Comparison of ENCODE assay signal across 16 cellular contexts in the genomic region with DNA sequence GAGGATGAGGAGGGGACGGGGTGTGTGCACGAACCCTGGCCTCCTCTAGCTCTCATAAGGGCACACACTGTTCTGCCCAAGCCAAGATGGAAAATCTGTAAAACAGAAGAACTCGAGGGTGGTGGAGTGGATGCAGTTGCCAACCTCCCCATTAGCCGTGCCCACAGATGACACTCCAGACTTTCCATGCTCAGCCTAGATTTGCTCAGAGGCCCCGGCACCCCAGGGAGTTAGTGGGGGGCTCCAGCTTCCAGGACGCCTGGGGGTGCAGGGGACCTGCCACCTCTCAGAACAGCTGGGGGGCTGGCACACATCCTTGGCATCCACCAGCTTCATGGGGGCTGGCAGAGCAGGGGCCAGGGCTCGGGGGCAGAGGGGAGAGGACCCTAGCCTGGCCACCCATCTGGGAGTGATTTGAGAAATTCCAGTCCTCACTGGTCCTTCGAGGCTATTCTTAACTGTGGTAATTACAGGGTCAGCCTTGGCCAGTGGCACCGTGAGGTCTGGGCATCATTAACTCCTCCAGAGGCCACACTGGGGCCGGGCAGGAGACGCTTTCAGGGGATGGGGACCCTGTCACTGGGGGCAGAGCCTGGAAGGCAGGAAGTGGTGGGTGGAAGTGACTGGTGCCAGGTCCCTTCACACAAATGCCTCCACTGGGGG. TPM values are rescaled to one million over a fixed set of nuclear protein-coding genes. Genes with fewer than 3 reads are reported as not detected.
DNase-seq lines count a peak whose midpoint lies in the region; ATAC-seq, FAIRE-seq and TF ChIP-seq lines count a peak whose summit lies in the region.
"Had no signal": no experiment of that assay in that cellular context is flagged by ENCODE, and none has a peak within 500 bp of the region (broad histone marks: within the 10 kb centered on the region; RNA-seq: fewer than 3 reads in every experiment).

No MANE protein-coding gene starts in this region.

- H2AFZ ChIP-seq in HCT116 (ENCODE audit: low read depth, low read length, poor library complexity, severe bottlenecking): no peak overlapping the region
- no peak overlapping the region for H2AFZ ChIP-seq in K562 (ENCODE audit: low read depth, low read length)

- H3K27ac ChIP-seq in HCT116 (ENCODE audit: low read depth, low read length) (no peak overlapping the region), K562 (ENCODE audit: extremely low read depth, low read depth, low read length) (no peak overlapping the region), left lung (peak overlapping the region; percentile 10 to 44), suprapubic skin (peak overlapping the region; percentile 59)
- H3K27ac ChIP-seq: brain microvascular endothelial cell had no signal

- H3K4me3 ChIP-seq in HCT116 (replicated peaks in 1 of 2; ENCODE audit: low read depth in 1 of 2, low read length in 2 of 2): no peak overlapping the region
- H3K4me3 ChIP-seq in K562: no peak overlapping the region
- H3K4me3 ChIP-seq in left lung: no peak overlapping the region
- no peak overlapping the region for H3K4me3 ChIP-seq in suprapubic skin
- H3K4me3 ChIP-seq: HAP-1 had no signal

- H4K20me1 ChIP-seq in HCT116 (ENCODE audit: insufficient read depth) (no peaks in the 10 kb centered on the region), K562 (replicated peaks; ENCODE audit: control insufficient read depth, insufficient read depth, low read length) (no peaks in the 10 kb centered on the region)

- no TSS peak for BruUV-seq in HCT116 (replicated peaks; lab: Mats Ljungman, UMichigan)
- no TSS peak for BruUV-seq in K562 (replicated peaks; lab: Mats Ljungman, UMichigan)

- ATAC-seq in HCT116: 0 out of 2 replicates have a peak, but pooled peaks have one; percentile 6
- ATAC-seq in K562: no peak
- ATAC-seq in left lung: no peak
- ATAC-seq: stimulated activated naive B cell treated with anti-CD40 and anti-IgM and Interleukin-4, amounts not matched to agents 10 μg/mL and 1 μg/mL and 100 μg/mL, for 72 hours had no signal

- H3K79me2 ChIP-seq in HCT116 (ENCODE audit: insufficient read depth, low read length) (no peaks in the 10 kb centered on the region), K562 (ENCODE audit: control insufficient read depth, insufficient read depth, low read length) (no peaks in the 10 kb centered on the region)

- no peak for FAIRE-seq in K562 (lab: Jason Lieb, UNC)
- FAIRE-seq: endothelial cell of umbilical vein, G401.6, GM18507 had no signal

- TF ChIP-seq POLR2A in HCT116 (IDR thresholded peaks at IDR 0.05; ENCODE audit: borderline replicate concordance, extremely low read depth, insufficient read depth, insufficient read length) (no peak), K562 (conservative IDR thresholded peaks at IDR 0.05) (no peak), suprapubic skin (IDR thresholded peaks at IDR 0.05) (no peak)

- H3K9me3 ChIP-seq in HCT116 (ENCODE audit: control insufficient read depth in 1 of 2, insufficient read depth in 1 of 2, low read depth in 1 of 2, low read length in 2 of 2) (no peaks in the 10 kb centered on the region), K562 (replicated peaks; ENCODE audit: control insufficient read depth, insufficient read depth, low read depth, low read length) (no peaks in the 10 kb centered on the region), left lung (no peaks in the 10 kb centered on the region), suprapubic skin (no peaks in the 10 kb centered on the region)
- H3K9me3 ChIP-seq: HAP-1 had no signal

- in situ Hi-C loops in K562 (cut with MboI): no loop called here

- H3K9me2 ChIP-seq in HCT116 (ENCODE audit: insufficient read depth): no peaks in the 10 kb centered on the region

- H3K4me2 ChIP-seq in HCT116 (ENCODE audit: low read length) (no peak overlapping the region), K562 (ENCODE audit: insufficient read depth, low read length) (no peak overlapping the region)

- no peak for TF ChIP-seq EP300 in K562 (IDR thresholded peaks at IDR 0.05; ENCODE audit: low read length)
- TF ChIP-seq EP300 in suprapubic skin (IDR thresholded peaks at IDR 0.05): no peak

- H3K9ac ChIP-seq in HCT116 (ENCODE audit: low read length): no peak overlapping the region
- no peak overlapping the region; a peak in 1 of 4 replicates for H3K9ac ChIP-seq in K562 (ENCODE audit: insufficient read depth in 1 of 2, low read depth in 2 of 2, low read length in 2 of 2)

- H3K36me3 ChIP-seq in HCT116 (ENCODE audit: control insufficient read depth in 1 of 2, insufficient read depth in 2 of 2, low read length in 2 of 2): no peaks in the 10 kb centered on the region
- H3K36me3 ChIP-seq in K562 (ENCODE audit: control insufficient read depth, insufficient read depth, low read length): peaks cover 73% of the 10 kb centered on the region; the same call in 1 of the 3 replicates
- H3K36me3 ChIP-seq in left lung: peaks cover 0 to 100% of the 10 kb centered on the region in 2 donors
- peaks cover 58% of the 10 kb centered on the region for H3K36me3 ChIP-seq in suprapubic skin

- TF ChIP-seq CTCF in HCT116 (IDR thresholded peaks at IDR 0.05 in 2 of 3, conservative IDR thresholded peaks at IDR 0.05 in 1 of 3; ENCODE audit: borderline replicate concordance in 1 of 3, insufficient read depth in 1 of 3, low read depth in 2 of 3, low read length in 2 of 3): no peak
- TF ChIP-seq CTCF in K562 (IDR thresholded peaks at IDR 0.05 in 2 of 3, conservative IDR thresholded peaks at IDR 0.05 in 1 of 3; ENCODE audit: insufficient read depth in 2 of 3, low read depth in 1 of 3, low read length in 3 of 3): no peak
- TF ChIP-seq CTCF in left lung (IDR thresholded peaks at IDR 0.05): no peak
- no peak for TF ChIP-seq CTCF in suprapubic skin (IDR thresholded peaks at IDR 0.05)

- TF ChIP-seq RAD21 in HCT116 (IDR thresholded peaks at IDR 0.05; ENCODE audit: low read depth) (no peak), K562 (CRISPR knock-in tag; conservative IDR thresholded peaks at IDR 0.05 in 1 of 2, IDR thresholded peaks at IDR 0.05 in 1 of 2) (no peak)

- H3K9me1 ChIP-seq in K562 (ENCODE audit: control insufficient read depth, insufficient read depth, low read length): peaks cover 3% of the 10 kb centered on the region

- DNase-seq in HCT116 (ENCODE audit: low read depth, low spot score) (no peak), K562 (ENCODE audit: extremely low read depth in 1 of 4, low spot score in 3 of 4) (peak in 1 of 4 experiments; percentile 19), left lung (no peak), suprapubic skin (ENCODE audit: low spot score in 2 of 2) (peak in 1 of 2 donors; percentile 63), amygdala (lab: John Stamatoyannopoulos, UW) (no peak), inferior parietal cortex (ENCODE audit: extremely low spot score) (no peak), Ammon's horn (ENCODE audit: low spot score) (no peak)
- DNase-seq: activated CD4-positive, alpha-beta T cell treated with anti-CD3 and anti-CD28 coated beads, Interleukin-2, amount 50 U/mL, for 1 hour; brain microvascular endothelial cell; stimulated activated CD4-positive, alpha-beta T cell treated with anti-CD3 and anti-CD28 coated beads, Interleukin-4, amount 100 ng/mL, for 24 hours; stimulated activated naive B cell treated with anti-CD40 and anti-IgM and Interleukin-4, amounts not matched to agents 10 μg/mL and 1 μg/mL and 100 μg/mL, for 72 hours; T-helper 2 cell had no signal

- CTCF ChIA-PET in HCT116 (lab: Charles Lee): interaction anchor here (1.7 kb wide), 1 partner anchor 17 kb away, joined by 3 read pairs; no protein-coding TSS in a partner anchor
- CTCF ChIA-PET in K562 (lab: Yijun Ruan, JAX; ENCODE audit: low intra/inter-chr PET ratio): no interaction called here

- intact Hi-C loops in HCT116 (cut with micrococcal nuclease) (no loop called here), K562 (cut with micrococcal nuclease) (no loop called here), left lung (cut with DNase I) (no loop called here)

- H3K4me1 ChIP-seq in HCT116 (ENCODE audit: control insufficient read depth in 1 of 2, insufficient read depth in 2 of 2, low read length in 2 of 2) (peaks cover 0 to 3% of the 10 kb centered on the region in 2 experiments; a peak in 1 of 4 replicates), K562 (replicated peaks in 1 of 2; ENCODE audit: control insufficient read depth in 2 of 2, insufficient read depth in 2 of 2, low read length in 2 of 2) (peaks cover 0 to 31% of the 10 kb centered on the region in 2 experiments; a peak in 2 of 5 replicates), left lung (peaks cover 0 to 8% of the 10 kb centered on the region in 2 donors), suprapubic skin (peaks cover 67% of the 10 kb centered on the region)
- H3K4me1 ChIP-seq: HAP-1 had no signal

- POLR2A ChIA-PET in HCT116 (lab: Charles Lee): no interaction called here
- POLR2A ChIA-PET in K562 (lab: Yijun Ruan, JAX): interaction anchor here (0.8 kb wide), 1 partner anchor 20 kb away, joined by 3 read pairs; no protein-coding TSS in a partner anchor

- RAD21 ChIA-PET in HCT116 (lab: Charles Lee; ENCODE audit: low non-redundant PET in 1 of 2, low total read pairs in 2 of 2, uncharacterized antibody in 2 of 2, unreplicated experiment in 2 of 2): no interaction called here

- 89% methylated on average over 9 of the region's 11 CpGs for WGBS in K562 (ENCODE audit: insufficient coverage, low coverage, missing lambda C conversion rate)
- WGBS in suprapubic skin: 63% methylated on average over 3 of the region's 11 CpGs

- H3K27me3 ChIP-seq in HCT116 (ENCODE audit: insufficient read depth, low read length) (no peaks in the 10 kb centered on the region), K562 (ENCODE audit: control insufficient read depth in 2 of 2, insufficient read depth in 2 of 2, low read length in 2 of 2) (no peaks in the 10 kb centered on the region), left lung (no peaks in the 10 kb centered on the region), suprapubic skin (no peaks in the 10 kb centered on the region)
- H3K27me3 ChIP-seq: brain microvascular endothelial cell had no signal

RNA-seq across cellular contexts. Expression of gene VASN, which starts 14.3 kb away (rescaled TPM):
- total RNA-seq in HCT116 (2021; ENCODE audit: unreplicated experiment): 6.3 TPM
- 6.7 and 7.4 TPM in 2 replicates for polyA plus RNA-seq in HCT116 (2012)
- total RNA-seq in K562 (2011; cell fraction: chromatin; rRNA removed; ENCODE audit: low replicate concordance): 1.2 and 9.8 TPM in 2 replicates
- total RNA-seq in K562 (2011; cell fraction: nucleolus; rRNA removed): 10.1 and 15.2 TPM in 2 replicates
- total RNA-seq in K562 (2011; cell fraction: nucleoplasm; rRNA removed): 3.7 and 5.7 TPM in 2 replicates
- 1.7 and 2.2 TPM in 2 replicates for total RNA-seq in K562 (2014; rRNA removed)
- total RNA-seq in K562 (2014; rRNA removed; fragmentation: Illumina TruSeq; extraction: Trizol): 0.06 and 0.07 TPM in 2 replicates
- total RNA-seq in K562 (2015; rRNA removed; fragmentation: Illumina TruSeq; extraction: Trizol): 0.51 and 1.1 TPM in 2 replicates
- total RNA-seq in K562 (2021): 2.4 and 2.5 TPM in 2 replicates
- polyA plus RNA-seq in K562 (2011; rRNA removed): 0.31 and 1.2 TPM in 2 replicates
- polyA plus RNA-seq in K562 (2011; cell fraction: cytosol; rRNA removed): 0.78 and 3.2 TPM in 2 replicates
- polyA plus RNA-seq in K562 (2011; cell fraction: nucleus; rRNA removed): 1.2 and 2.6 TPM in 2 replicates
- 2.9 and 6.1 TPM in 2 replicates for polyA plus RNA-seq in K562 (2012)
- 0.16 and 0.42 TPM in 2 replicates for polyA plus RNA-seq in K562 (2014; fragmentation: Illumina TruSeq; extraction: Trizol)
- polyA plus RNA-seq in K562 (2014; fragmentation: Nextera tagmentation; extraction: Ambion mirVana): under 1 TPM in 1 of 2 experiments, not detected in 1; 0.01 TPM
- 0.78 and 0.90 TPM in 2 replicates for polyA plus RNA-seq in K562 (2014; rRNA removed)
- 0.56 and 0.63 TPM in 2 replicates for polyA minus RNA-seq in K562 (2011; rRNA and poly(A)+ RNA removed)
- polyA minus RNA-seq in K562 (2011; cell fraction: cytosol; rRNA and poly(A)+ RNA removed): 1.1 and 2.8 TPM in 2 replicates
- polyA minus RNA-seq in K562 (2011; cell fraction: nucleus; rRNA and poly(A)+ RNA removed): 3.4 and 6.3 TPM in 2 replicates
- 10 to 100 TPM; 24.5 to 28.3 TPM for total RNA-seq in left lung
- total RNA-seq in suprapubic skin: 10 to 100 TPM; 10.8 to 23.3 (median 22.3) TPM

RNA-seq across cellular contexts. Expression of gene CORO7, which starts 30.5 kb away (rescaled TPM):
- total RNA-seq in HCT116 (2021; ENCODE audit: unreplicated experiment): 21.3 TPM
- polyA plus RNA-seq in HCT116 (2012): 9.7 and 11.0 TPM in 2 replicates
- 91.2 and 301 TPM in 2 replicates for total RNA-seq in K562 (2011; cell fraction: chromatin; rRNA removed; ENCODE audit: low replicate concordance)
- total RNA-seq in K562 (2011; cell fraction: nucleolus; rRNA removed): 159 and 160 TPM in 2 replicates
- total RNA-seq in K562 (2011; cell fraction: nucleoplasm; rRNA removed): 112 and 116 TPM in 2 replicates
- 30.5 and 37.8 TPM in 2 replicates for total RNA-seq in K562 (2014; rRNA removed)
- 6.9 and 8.5 TPM in 2 replicates for total RNA-seq in K562 (2014; rRNA removed; fragmentation: Illumina TruSeq; extraction: Trizol)
- total RNA-seq in K562 (2015; rRNA removed; fragmentation: Illumina TruSeq; extraction: Trizol): 18.7 and 21.0 TPM in 2 replicates
- total RNA-seq in K562 (2021): 67.0 and 77.2 TPM in 2 replicates
- polyA plus RNA-seq in K562 (2011; rRNA removed): 15.4 and 35.9 TPM in 2 replicates
- polyA plus RNA-seq in K562 (2011; cell fraction: cytosol; rRNA removed): 17.5 and 26.3 TPM in 2 replicates
- 184 and 367 TPM in 2 replicates for polyA plus RNA-seq in K562 (2011; cell fraction: nucleus; rRNA removed)
- 31.1 and 80.3 TPM in 2 replicates for polyA plus RNA-seq in K562 (2012)
- 21.6 and 29.6 TPM in 2 replicates for polyA plus RNA-seq in K562 (2014; fragmentation: Illumina TruSeq; extraction: Trizol)
- polyA plus RNA-seq in K562 (2014; fragmentation: Nextera tagmentation; extraction: Ambion mirVana): under 1 TPM; 0.45 to 0.51 TPM
- 54.1 and 63.1 TPM in 2 replicates for polyA plus RNA-seq in K562 (2014; rRNA removed)
- polyA minus RNA-seq in K562 (2011; rRNA and poly(A)+ RNA removed): 11.1 and 17.7 TPM in 2 replicates
- polyA minus RNA-seq in K562 (2011; cell fraction: cytosol; rRNA and poly(A)+ RNA removed): 33.7 and 44.1 TPM in 2 replicates
- polyA minus RNA-seq in K562 (2011; cell fraction: nucleus; rRNA and poly(A)+ RNA removed): 52.4 and 63.5 TPM in 2 replicates
- 10 to 100 TPM; 36.3 to 81.7 TPM for total RNA-seq in left lung
- 10 to 100 TPM; 18.8 to 29.6 (median 25.7) TPM for total RNA-seq in suprapubic skin

RNA-seq across cellular contexts. Expression of gene PAM16, which starts 34.8 kb away (rescaled TPM):
- 102 TPM for total RNA-seq in HCT116 (2021; ENCODE audit: unreplicated experiment)
- polyA plus RNA-seq in HCT116 (2012): 98.6 and 111 TPM in 2 replicates
- total RNA-seq in K562 (2011; cell fraction: chromatin; rRNA removed; ENCODE audit: low replicate concordance): 70.0 and 135 TPM in 2 replicates
- total RNA-seq in K562 (2011; cell fraction: nucleolus; rRNA removed): 74.5 and 92.1 TPM in 2 replicates
- 76.8 and 107 TPM in 2 replicates for total RNA-seq in K562 (2011; cell fraction: nucleoplasm; rRNA removed)
- total RNA-seq in K562 (2014; rRNA removed): 173 and 213 TPM in 2 replicates
- total RNA-seq in K562 (2014; rRNA removed; fragmentation: Illumina TruSeq; extraction: Trizol): 32.6 and 38.7 TPM in 2 replicates
- 48.4 and 56.1 TPM in 2 replicates for total RNA-seq in K562 (2015; rRNA removed; fragmentation: Illumina TruSeq; extraction: Trizol)
- 123 and 150 TPM in 2 replicates for total RNA-seq in K562 (2021)
- 79.3 and 88.9 TPM in 2 replicates for polyA plus RNA-seq in K562 (2011; rRNA removed)
- 175 and 283 TPM in 2 replicates for polyA plus RNA-seq in K562 (2011; cell fraction: cytosol; rRNA removed)
- 85.0 and 101 TPM in 2 replicates for polyA plus RNA-seq in K562 (2011; cell fraction: nucleus; rRNA removed)
- polyA plus RNA-seq in K562 (2012): 96.6 and 100 TPM in 2 replicates
- polyA plus RNA-seq in K562 (2014; fragmentation: Illumina TruSeq; extraction: Trizol): 49.0 and 66.3 TPM in 2 replicates
- 10 to 100 TPM; 41.5 to 81.1 TPM for polyA plus RNA-seq in K562 (2014; fragmentation: Nextera tagmentation; extraction: Ambion mirVana)
- 243 and 273 TPM in 2 replicates for polyA plus RNA-seq in K562 (2014; rRNA removed)
- 10.6 and 11.8 TPM in 2 replicates for polyA minus RNA-seq in K562 (2011; rRNA and poly(A)+ RNA removed)
- polyA minus RNA-seq in K562 (2011; cell fraction: cytosol; rRNA and poly(A)+ RNA removed): 19.8 and 22.7 TPM in 2 replicates
- 10.8 and 13.7 TPM in 2 replicates for polyA minus RNA-seq in K562 (2011; cell fraction: nucleus; rRNA and poly(A)+ RNA removed)
- 10 to 100 TPM; 26.2 to 44.6 TPM for total RNA-seq in left lung
- total RNA-seq in suprapubic skin: 10 to 100 TPM; 23.8 to 54.7 (median 46.1) TPM

RNA-seq across cellular contexts. Expression of gene DNAJA3, which starts 39.7 kb away (rescaled TPM):
- total RNA-seq in HCT116 (2021; ENCODE audit: unreplicated experiment) (93.3 TPM), K562 (2014; rRNA removed) (105 and 143 TPM in 2 replicates), K562 (2014; rRNA removed; fragmentation: Illumina TruSeq; extraction: Trizol) (59.6 and 64.7 TPM in 2 replicates), K562 (2015; rRNA removed; fragmentation: Illumina TruSeq; extraction: Trizol) (77.0 and 78.4 TPM in 2 replicates), K562 (2021) (86.1 and 86.6 TPM in 2 replicates), left lung (10 to 100 TPM; 29.6 to 53.5 TPM), suprapubic skin (10 to 100 TPM; 41.1 to 70.9 (median 48.7) TPM)
- polyA plus RNA-seq in HCT116 (2012): 81.3 and 81.4 TPM in 2 replicates
- total RNA-seq in K562 (2011; cell fraction: chromatin; rRNA removed; ENCODE audit: low replicate concordance): 136 and 226 TPM in 2 replicates
- 126 and 149 TPM in 2 replicates for total RNA-seq in K562 (2011; cell fraction: nucleolus; rRNA removed)
- total RNA-seq in K562 (2011; cell fraction: nucleoplasm; rRNA removed): 142 and 159 TPM in 2 replicates
- polyA plus RNA-seq in K562 (2011; rRNA removed) (67.0 and 79.0 TPM in 2 replicates), K562 (2014; fragmentation: Illumina TruSeq; extraction: Trizol) (80.0 and 88.3 TPM in 2 replicates), K562 (2014; fragmentation: Nextera tagmentation; extraction: Ambion mirVana) (10 to 100 TPM in 1 of 2 experiments, 1 to 10 TPM in 1; 8.1 to 14.1 TPM), K562 (2014; rRNA removed) (91.2 and 121 TPM in 2 replicates)
- 67.8 and 77.0 TPM in 2 replicates for polyA plus RNA-seq in K562 (2011; cell fraction: cytosol; rRNA removed)
- polyA plus RNA-seq in K562 (2011; cell fraction: nucleus; rRNA removed): 144 and 165 TPM in 2 replicates
- 62.5 and 74.7 TPM in 2 replicates for polyA plus RNA-seq in K562 (2012)
- polyA minus RNA-seq in K562 (2011; rRNA and poly(A)+ RNA removed): 40.6 and 53.4 TPM in 2 replicates
- polyA minus RNA-seq in K562 (2011; cell fraction: cytosol; rRNA and poly(A)+ RNA removed): 33.4 and 38.2 TPM in 2 replicates
- 41.6 and 64.8 TPM in 2 replicates for polyA minus RNA-seq in K562 (2011; cell fraction: nucleus; rRNA and poly(A)+ RNA removed)

Comparison
In these comparisons a context has a peak if more than half of its experiments do, and no peak if none do; other contexts are left out.
1. H3K27ac ChIP-seq: peak in left lung (2 of 2) and suprapubic skin (single experiment); none in HCT116 (single experiment) and K562 (single experiment).